In the genomic region with DNA sequence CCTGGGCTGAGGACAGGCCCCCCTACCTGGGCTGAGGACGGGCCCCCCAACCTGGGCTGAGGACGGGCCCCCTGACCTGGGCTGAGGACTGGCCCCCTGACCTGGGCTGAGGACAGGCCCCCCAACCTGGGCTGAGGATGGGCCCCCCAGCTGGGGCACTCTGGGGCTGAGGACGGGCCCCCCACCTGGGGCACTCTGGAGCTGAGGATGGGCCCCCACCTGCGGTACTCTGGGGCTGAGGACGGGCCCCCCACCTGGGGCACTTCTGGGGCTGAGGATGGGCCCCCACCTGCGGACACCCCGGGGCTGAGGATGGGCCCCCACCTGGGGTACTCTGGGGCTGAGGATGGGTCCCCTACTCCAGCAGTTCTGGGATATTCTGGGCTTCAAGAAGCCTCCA, we compare ENCODE assay signal across 2 cellular contexts.
TF ChIP-seq lines count a peak whose summit lies in the region.

No MANE protein-coding gene starts in this region.

TF ChIP-seq in SK-N-SH, 30 proteins besides CTCF, POLR2A, EP300 and RAD21 (continued from another document):
- TF ChIP-seq, protein P1, sequence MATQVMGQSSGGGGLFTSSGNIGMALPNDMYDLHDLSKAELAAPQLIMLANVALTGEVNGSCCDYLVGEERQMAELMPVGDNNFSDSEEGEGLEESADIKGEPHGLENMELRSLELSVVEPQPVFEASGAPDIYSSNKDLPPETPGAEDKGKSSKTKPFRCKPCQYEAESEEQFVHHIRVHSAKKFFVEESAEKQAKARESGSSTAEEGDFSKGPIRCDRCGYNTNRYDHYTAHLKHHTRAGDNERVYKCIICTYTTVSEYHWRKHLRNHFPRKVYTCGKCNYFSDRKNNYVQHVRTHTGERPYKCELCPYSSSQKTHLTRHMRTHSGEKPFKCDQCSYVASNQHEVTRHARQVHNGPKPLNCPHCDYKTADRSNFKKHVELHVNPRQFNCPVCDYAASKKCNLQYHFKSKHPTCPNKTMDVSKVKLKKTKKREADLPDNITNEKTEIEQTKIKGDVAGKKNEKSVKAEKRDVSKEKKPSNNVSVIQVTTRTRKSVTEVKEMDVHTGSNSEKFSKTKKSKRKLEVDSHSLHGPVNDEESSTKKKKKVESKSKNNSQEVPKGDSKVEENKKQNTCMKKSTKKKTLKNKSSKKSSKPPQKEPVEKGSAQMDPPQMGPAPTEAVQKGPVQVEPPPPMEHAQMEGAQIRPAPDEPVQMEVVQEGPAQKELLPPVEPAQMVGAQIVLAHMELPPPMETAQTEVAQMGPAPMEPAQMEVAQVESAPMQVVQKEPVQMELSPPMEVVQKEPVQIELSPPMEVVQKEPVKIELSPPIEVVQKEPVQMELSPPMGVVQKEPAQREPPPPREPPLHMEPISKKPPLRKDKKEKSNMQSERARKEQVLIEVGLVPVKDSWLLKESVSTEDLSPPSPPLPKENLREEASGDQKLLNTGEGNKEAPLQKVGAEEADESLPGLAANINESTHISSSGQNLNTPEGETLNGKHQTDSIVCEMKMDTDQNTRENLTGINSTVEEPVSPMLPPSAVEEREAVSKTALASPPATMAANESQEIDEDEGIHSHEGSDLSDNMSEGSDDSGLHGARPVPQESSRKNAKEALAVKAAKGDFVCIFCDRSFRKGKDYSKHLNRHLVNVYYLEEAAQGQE (IDR thresholded peaks at IDR 0.05; ENCODE audit: low read depth, low read length) = no peak
- TF ChIP-seq NRF1 (IDR thresholded peaks at IDR 0.05; ENCODE audit: low read depth, low read length) (no peak), GABPA (IDR thresholded peaks at IDR 0.05; ENCODE audit: low read depth) (no peak), RFX5 (IDR thresholded peaks at IDR 0.05; ENCODE audit: low read length) (no peak), SIN3A (IDR thresholded peaks at IDR 0.05; ENCODE audit: borderline replicate concordance, low read depth, low read length) (no peak), RXRA (IDR thresholded peaks at IDR 0.05; ENCODE audit: borderline replicate concordance, low read depth) (no peak), EZH2phosphoT487 (IDR thresholded peaks at IDR 0.05; ENCODE audit: borderline replicate concordance, low read depth) (no peak), FOXM1 (IDR thresholded peaks at IDR 0.05; ENCODE audit: low read depth) (no peak), POLR2AphosphoS5 (IDR thresholded peaks at IDR 0.05; ENCODE audit: low read depth, low read length) (no peak), TAF1 (IDR thresholded peaks at IDR 0.05; ENCODE audit: borderline replicate concordance, low read depth, low read length) (no peak), SMC3 (IDR thresholded peaks at IDR 0.05; ENCODE audit: low read depth, low read length) (no peak)
- TF ChIP-seq, protein P2, sequence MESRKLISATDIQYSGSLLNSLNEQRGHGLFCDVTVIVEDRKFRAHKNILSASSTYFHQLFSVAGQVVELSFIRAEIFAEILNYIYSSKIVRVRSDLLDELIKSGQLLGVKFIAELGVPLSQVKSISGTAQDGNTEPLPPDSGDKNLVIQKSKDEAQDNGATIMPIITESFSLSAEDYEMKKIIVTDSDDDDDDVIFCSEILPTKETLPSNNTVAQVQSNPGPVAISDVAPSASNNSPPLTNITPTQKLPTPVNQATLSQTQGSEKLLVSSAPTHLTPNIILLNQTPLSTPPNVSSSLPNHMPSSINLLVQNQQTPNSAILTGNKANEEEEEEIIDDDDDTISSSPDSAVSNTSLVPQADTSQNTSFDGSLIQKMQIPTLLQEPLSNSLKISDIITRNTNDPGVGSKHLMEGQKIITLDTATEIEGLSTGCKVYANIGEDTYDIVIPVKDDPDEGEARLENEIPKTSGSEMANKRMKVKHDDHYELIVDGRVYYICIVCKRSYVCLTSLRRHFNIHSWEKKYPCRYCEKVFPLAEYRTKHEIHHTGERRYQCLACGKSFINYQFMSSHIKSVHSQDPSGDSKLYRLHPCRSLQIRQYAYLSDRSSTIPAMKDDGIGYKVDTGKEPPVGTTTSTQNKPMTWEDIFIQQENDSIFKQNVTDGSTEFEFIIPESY (IDR thresholded peaks at IDR 0.05; ENCODE audit: borderline replicate concordance, low read depth) = no peak
- TF ChIP-seq, protein P3, sequence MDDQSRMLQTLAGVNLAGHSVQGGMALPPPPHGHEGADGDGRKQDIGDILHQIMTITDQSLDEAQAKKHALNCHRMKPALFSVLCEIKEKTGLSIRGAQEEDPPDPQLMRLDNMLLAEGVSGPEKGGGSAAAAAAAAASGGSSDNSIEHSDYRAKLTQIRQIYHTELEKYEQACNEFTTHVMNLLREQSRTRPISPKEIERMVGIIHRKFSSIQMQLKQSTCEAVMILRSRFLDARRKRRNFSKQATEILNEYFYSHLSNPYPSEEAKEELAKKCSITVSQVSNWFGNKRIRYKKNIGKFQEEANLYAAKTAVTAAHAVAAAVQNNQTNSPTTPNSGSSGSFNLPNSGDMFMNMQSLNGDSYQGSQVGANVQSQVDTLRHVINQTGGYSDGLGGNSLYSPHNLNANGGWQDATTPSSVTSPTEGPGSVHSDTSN (IDR thresholded peaks at IDR 0.05) = no peak
- TF ChIP-seq, protein P4, sequence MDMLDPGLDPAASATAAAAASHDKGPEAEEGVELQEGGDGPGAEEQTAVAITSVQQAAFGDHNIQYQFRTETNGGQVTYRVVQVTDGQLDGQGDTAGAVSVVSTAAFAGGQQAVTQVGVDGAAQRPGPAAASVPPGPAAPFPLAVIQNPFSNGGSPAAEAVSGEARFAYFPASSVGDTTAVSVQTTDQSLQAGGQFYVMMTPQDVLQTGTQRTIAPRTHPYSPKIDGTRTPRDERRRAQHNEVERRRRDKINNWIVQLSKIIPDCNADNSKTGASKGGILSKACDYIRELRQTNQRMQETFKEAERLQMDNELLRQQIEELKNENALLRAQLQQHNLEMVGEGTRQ (IDR thresholded peaks at IDR 0.05; ENCODE audit: borderline replicate concordance, low read depth, low read length) = no peak

TF ChIP-seq in SK-N-SH treated with all-trans-retinoic acid at 6 μM for 48 hours, 23 proteins besides CTCF, POLR2A, EP300 and RAD21 (continued from another document):
- TF ChIP-seq OSR1 (CRISPR knock-in tag; IDR thresholded peaks at IDR 0.05) = no peak
- TF ChIP-seq, protein P5, sequence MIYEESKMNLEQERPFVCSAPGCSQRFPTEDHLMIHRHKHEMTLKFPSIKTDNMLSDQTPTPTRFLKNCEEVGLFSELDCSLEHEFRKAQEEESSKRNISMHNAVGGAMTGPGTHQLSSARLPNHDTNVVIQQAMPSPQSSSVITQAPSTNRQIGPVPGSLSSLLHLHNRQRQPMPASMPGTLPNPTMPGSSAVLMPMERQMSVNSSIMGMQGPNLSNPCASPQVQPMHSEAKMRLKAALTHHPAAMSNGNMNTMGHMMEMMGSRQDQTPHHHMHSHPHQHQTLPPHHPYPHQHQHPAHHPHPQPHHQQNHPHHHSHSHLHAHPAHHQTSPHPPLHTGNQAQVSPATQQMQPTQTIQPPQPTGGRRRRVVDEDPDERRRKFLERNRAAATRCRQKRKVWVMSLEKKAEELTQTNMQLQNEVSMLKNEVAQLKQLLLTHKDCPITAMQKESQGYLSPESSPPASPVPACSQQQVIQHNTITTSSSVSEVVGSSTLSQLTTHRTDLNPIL (CRISPR knock-in tag; IDR thresholded peaks at IDR 0.05; ENCODE audit: low read depth) = no peak
- TF ChIP-seq ESRRG (CRISPR knock-in tag; IDR thresholded peaks at IDR 0.05) = no peak
- TF ChIP-seq SNAI2 (CRISPR knock-in tag; IDR thresholded peaks at IDR 0.05) = no peak
- no peak for TF ChIP-seq TOX (CRISPR knock-in tag; IDR thresholded peaks at IDR 0.05; ENCODE audit: borderline replicate concordance)
- no peak for TF ChIP-seq GLIS3 (CRISPR knock-in tag; IDR thresholded peaks at IDR 0.05)
- TF ChIP-seq ZNF70 (CRISPR knock-in tag; IDR thresholded peaks at IDR 0.05) = no peak
- TF ChIP-seq, protein P6, sequence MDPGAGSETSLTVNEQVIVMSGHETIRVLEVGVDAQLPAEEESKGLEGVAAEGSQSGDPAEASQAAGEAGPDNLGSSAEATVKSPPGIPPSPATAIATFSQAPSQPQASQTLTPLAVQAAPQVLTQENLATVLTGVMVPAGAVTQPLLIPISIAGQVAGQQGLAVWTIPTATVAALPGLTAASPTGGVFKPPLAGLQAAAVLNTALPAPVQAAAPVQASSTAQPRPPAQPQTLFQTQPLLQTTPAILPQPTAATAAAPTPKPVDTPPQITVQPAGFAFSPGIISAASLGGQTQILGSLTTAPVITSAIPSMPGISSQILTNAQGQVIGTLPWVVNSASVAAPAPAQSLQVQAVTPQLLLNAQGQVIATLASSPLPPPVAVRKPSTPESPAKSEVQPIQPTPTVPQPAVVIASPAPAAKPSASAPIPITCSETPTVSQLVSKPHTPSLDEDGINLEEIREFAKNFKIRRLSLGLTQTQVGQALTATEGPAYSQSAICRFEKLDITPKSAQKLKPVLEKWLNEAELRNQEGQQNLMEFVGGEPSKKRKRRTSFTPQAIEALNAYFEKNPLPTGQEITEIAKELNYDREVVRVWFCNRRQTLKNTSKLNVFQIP (CRISPR knock-in tag; IDR thresholded peaks at IDR 0.05; ENCODE audit: borderline replicate concordance, low read depth) = no peak
- no peak for TF ChIP-seq ARNTL (CRISPR knock-in tag; IDR thresholded peaks at IDR 0.05; ENCODE audit: borderline replicate concordance, low read depth)
- no peak for TF ChIP-seq TCF4 (CRISPR knock-in tag; IDR thresholded peaks at IDR 0.05; ENCODE audit: borderline replicate concordance)
- no peak for TF ChIP-seq BACH2 (CRISPR knock-in tag; IDR thresholded peaks at IDR 0.05; ENCODE audit: borderline replicate concordance)
- no peak for TF ChIP-seq ZC3H10 (CRISPR knock-in tag; IDR thresholded peaks at IDR 0.05)
